ENCODE assay signal across 8 cellular contexts in genomic region chr11:13183094-13183825, GRCh38.
DNase-seq lines count a peak whose midpoint lies in the region; ATAC-seq and TF ChIP-seq lines count a peak whose summit lies in the region.

No MANE protein-coding gene starts in this region.

- H3K36me3 ChIP-seq in aorta (ENCODE audit: control insufficient read depth in 1 of 2, insufficient read depth in 2 of 2, low read length in 1 of 2) = no peaks in the 10 kb centered on the region

- no peak overlapping the region for H3K4me3 ChIP-seq in GM12864 (ENCODE audit: low read depth, low read length)
- peak overlapping the region; percentile 17 for H3K4me3 ChIP-seq in astrocyte of the cerebellum (ENCODE audit: low read depth, low read length)
- peak overlapping the region in 1 of 2 donors; percentile 54 for H3K4me3 ChIP-seq in aorta (ENCODE audit: low read length in 2 of 2)

- H3K4me1 ChIP-seq in aorta (ENCODE audit: control insufficient read depth in 1 of 2, insufficient read depth in 2 of 2, low read length in 2 of 2) = no peaks in the 10 kb centered on the region

- H3K9me3 ChIP-seq in aorta (ENCODE audit: control insufficient read depth, low read length) = no peaks in the 10 kb centered on the region

- H3K27ac ChIP-seq in aorta (ENCODE audit: low read depth in 1 of 2, low read length in 2 of 2) = no peak overlapping the region

- peak; percentile 58 for ATAC-seq in left colon
- peak; percentile 64 for ATAC-seq in aorta (ENCODE audit: low FRiP score)

- intact Hi-C loops in left colon (cut with DNase I, micrococcal nuclease) (loop anchor here in 1 of 2 donors (10.0 kb wide), 1 partner anchor 218 kb away; no protein-coding TSS in a partner anchor), aorta (cut with DNase I) (loop anchor here in 1 of 2 donors (10.0 kb wide), 1 partner anchor 218 kb away; no protein-coding TSS in a partner anchor)

- H3K27me3 ChIP-seq in aorta (ENCODE audit: control insufficient read depth in 1 of 2, insufficient read depth in 2 of 2, low read length in 1 of 2) = no peaks in the 10 kb centered on the region

- peak; percentile 29 for TF ChIP-seq CTCF in GM12864 (IDR thresholded peaks at IDR 0.05; ENCODE audit: low read depth, low read length, missing control alignments)
- peak; percentile 62 for TF ChIP-seq CTCF in astrocyte of the cerebellum (IDR thresholded peaks at IDR 0.05; ENCODE audit: low read depth, low read length, missing control alignments)

- 6 to 7% methylated on average over 6 of the region's 6 CpGs for WGBS in aorta, 2 donors

- DNase-seq in AML-193 (lab: John Stamatoyannopoulos, UW) (peak; percentile 23 to 35), GM12864 (ENCODE audit: low read depth) (no peak), NCI-H2029 treated with DMSO at 0.1 percent for 48 hours (lab: John Stamatoyannopoulos, UW) (peak; percentile 42), astrocyte of the cerebellum (ENCODE audit: low read depth) (peak; percentile 59), left colon (no peak), aorta (no peak), islet precursor cell (no peak), D341Med (ENCODE audit: low spot score) (no peak)

- in situ Hi-C loops in astrocyte of the cerebellum (cut with HindIII; ENCODE audit: low sequenced_read_pairs) = no loop called here

Comparison
In these comparisons a context has a peak if more than half of its experiments do, and no peak if none do; other contexts are left out.
1. DNase-seq: peak in AML-193 (2 of 2), NCI-H2029 treated with DMSO at 0.1 percent for 48 hours (single experiment) and astrocyte of the cerebellum (single experiment); none in GM12864 (single experiment), left colon (0 of 2), aorta (0 of 2), islet precursor cell (single experiment) and D341Med (single experiment).